In genomic region chr2:121530563-121531334, GRCh38 we compare ENCODE assay signal across 8 cellular contexts. TPM values are rescaled to one million over a fixed set of nuclear protein-coding genes. Genes with fewer than 3 reads are reported as not detected.
A peak's percentile ranks its signal among the peaks of the same experiment; 100 is the strongest.
DNase-seq lines count a peak whose midpoint lies in the region; ATAC-seq and TF ChIP-seq lines count a peak whose summit lies in the region.

Gene RNU4ATAC, plus strand, starts transcription at chr2:121530880.

- TF ChIP-seq CTCF in C4-2B (conservative IDR thresholded peaks at IDR 0.05) (peak; percentile 36), dorsolateral prefrontal cortex (IDR thresholded peaks at IDR 0.05 in 54 of 56, conservative IDR thresholded peaks at IDR 0.05 in 2 of 56; ENCODE audit: low read depth in 1 of 56, partially characterized antibody in 56 of 56) (peak; percentile 50 to 95 (median 70)), right lobe of liver (IDR thresholded peaks at IDR 0.05) (peak; percentile 57 to 89 (median 67))

- peak; percentile 81 for ATAC-seq in GM19324 (IDR thresholded peaks at IDR 0.05; ENCODE audit: low FRiP score, unreplicated experiment)
- ATAC-seq in HG03469 (IDR thresholded peaks at IDR 0.05; ENCODE audit: unreplicated experiment), result peak; percentile 52
- peak; percentile 79 to 90 (median 85) for ATAC-seq in right lobe of liver

- TF ChIP-seq POLR2A in right lobe of liver (IDR thresholded peaks at IDR 0.05), result peak; percentile 100

- intact Hi-C loops in dorsolateral prefrontal cortex (cut with DNase I), result loop anchor here (1.0 to 5.0 kb wide), 6 partner anchors 37 to 227 kb away; partner anchors contain the start of genes CLASP1 (in 2 of the 2), NIFK (in 2 of the 2) and TSN (in 1 of the 2)
- intact Hi-C loops in right lobe of liver (cut with DNase I), result loop anchor here in 1 of 2 donors (10.0 kb wide), 1 partner anchor 184 kb away; no protein-coding TSS in a partner anchor

- H3K4me3 ChIP-seq in dorsolateral prefrontal cortex, result peak within 1 kb of the TSS; percentile 54 to 99 (median 86)
- peak within 1 kb of the TSS; percentile 73 to 80 (median 77) for H3K4me3 ChIP-seq in right lobe of liver

- H3K9me3 ChIP-seq in right lobe of liver, result no peaks in the 10 kb centered on the region

- no peaks in the 10 kb centered on the region for H3K36me3 ChIP-seq in right lobe of liver

- peak within 1 kb of the TSS; percentile 93 for H3K27ac ChIP-seq in C4-2B
- peak within 1 kb of the TSS; percentile 91 to 100 (median 99) for H3K27ac ChIP-seq in dorsolateral prefrontal cortex
- peak within 1 kb of the TSS; percentile 89 to 92 (median 91) for H3K27ac ChIP-seq in right lobe of liver

- H3K27me3 ChIP-seq in dorsolateral prefrontal cortex (no peaks in the 10 kb centered on the region), right lobe of liver (no peaks in the 10 kb centered on the region)

- under 1% methylated on average over 15 of the region's 47 CpGs for WGBS in right lobe of liver (ENCODE audit: insufficient coverage, low coverage, low lambda C conversion rate, missing lambda C conversion rate)

- DNase-seq in NCI-H69 (lab: John Stamatoyannopoulos, UW) (peak; percentile 88), dorsolateral prefrontal cortex (peak; percentile 71 to 90 (median 83)), right lobe of liver (peak; percentile 86 to 89 (median 88))
- peak; percentile 75 to 82 for DNase-seq in activated CD4-positive, alpha-beta T cell treated with anti-CD3 and anti-CD28 coated beads, Interleukin-2, amount 50 U/mL, for 24 hours (ENCODE audit: low read depth in 1 of 2, low spot score in 1 of 2)
- DNase-seq in stimulated activated CD4-positive, alpha-beta T cell treated with anti-CD3 and anti-CD28 coated beads, Interleukin-4, amount 100 ng/mL, for 4 hours, result peak; percentile 80 to 81

- peaks cover 0 to 45% (median 9%) of the 10 kb centered on the region in 4 donors for H3K4me1 ChIP-seq in right lobe of liver

RNA-seq across cellular contexts. Expression of gene RNU4ATAC, which starts in this region (rescaled TPM):
- total RNA-seq in dorsolateral prefrontal cortex (10 to 100 TPM in 2 of 120 experiments, not detected in 118; 19.6 to 23.6 TPM), right lobe of liver (not detected)

Comparison
In these comparisons a context has a peak if more than half of its experiments do, and no peak if none do; other contexts are left out.
1. Peak in every context shown above with its lines: DNase-seq, ATAC-seq, H3K4me3 ChIP-seq and H3K27ac ChIP-seq.
2. Peak in DNase-seq, ATAC-seq, H3K4me3 ChIP-seq and H3K27ac ChIP-seq in right lobe of liver; RNA of the gene not detected or under 1 TPM.